In genomic region chr11:16977136-16978020, GRCh38 we compare ENCODE assay signal across 29 cellular contexts. TPM values are rescaled to one million over a fixed set of nuclear protein-coding genes. Genes with fewer than 3 reads are reported as not detected.
DNase-seq lines count a peak whose midpoint lies in the region; ATAC-seq, FAIRE-seq and TF ChIP-seq lines count a peak whose summit lies in the region.
"Had no signal": no experiment of that assay in that cellular context is flagged by ENCODE, and none has a peak within 500 bp of the region (broad histone marks: within the 10 kb centered on the region; RNA-seq: fewer than 3 reads in every experiment).

No MANE protein-coding gene starts in this region.

- no peak for ATAC-seq in naive thymus-derived CD8-positive, alpha-beta T cell
- ATAC-seq in HG03460 (IDR thresholded peaks at IDR 0.05; ENCODE audit: unreplicated experiment): no peak
- ATAC-seq: left ventricle myocardium superior, psoas muscle had no signal

- H3K9me3 ChIP-seq in H1 (ENCODE audit: insufficient read depth in 2 of 2, low read depth in 1 of 2, low read length in 1 of 2): no peaks in the 10 kb centered on the region
- H3K9me3 ChIP-seq: neutrophil, psoas muscle, SJCRH30, thoracic aorta had no signal

- no peak for TF ChIP-seq RAD21 in H1 (IDR thresholded peaks at IDR 0.05 in 1 of 2, conservative IDR thresholded peaks at IDR 0.05 in 1 of 2; ENCODE audit: low read depth in 2 of 2, low read length in 2 of 2)

- no peak for FAIRE-seq in H1 (lab: Jason Lieb, UNC)
- FAIRE-seq: GM12878, RCC 7860 had no signal

- H3K79me2 ChIP-seq in H1 (ENCODE audit: control insufficient read depth in 1 of 2, insufficient read depth in 2 of 2, low read length in 2 of 2): peaks cover 0 to 29% of the 10 kb centered on the region in 2 experiments; a peak in 2 of 4 replicates

- 0 out of 2 replicates have a peak overlapping the region, but pooled peaks have one; percentile 43 for H3K18ac ChIP-seq in H1 (ENCODE audit: extremely low read depth, low read length)

- no peak overlapping the region for H3K14ac ChIP-seq in H1 (ENCODE audit: insufficient read length)

- CTCF ChIA-PET in H1 (lab: Charles Lee; ENCODE audit: partially characterized antibody): interaction anchor here (1.0 to 1.8 kb wide), 5 partner anchors 17 to 86 kb away, joined by 3 to 5 read pairs (median 3); partner anchors contain the start of gene PLEKHA7

- 79% methylated on average over 7 of the region's 7 CpGs; no CpG with 5 or more reads in 1 of the 2 experiments for WGBS in H1 (ENCODE audit: extremely low coverage in 1 of 2, insufficient coverage in 1 of 2, insufficient read length in 1 of 2, insufficient replicate concordance in 2 of 2, low coverage in 1 of 2, low lambda C conversion rate in 2 of 2, missing lambda C conversion rate in 1 of 2), 2 experiments

- TF ChIP-seq EP300 in H1 (IDR thresholded peaks at IDR 0.05; ENCODE audit: borderline replicate concordance in 1 of 2, low read depth in 2 of 2, low read length in 2 of 2): no peak

- H4K8ac ChIP-seq in H1 (ENCODE audit: extremely low read depth, insufficient read depth, low read length): no peak overlapping the region

- no peaks in the 10 kb centered on the region for H3K23me2 ChIP-seq in H1 (ENCODE audit: low read depth, low read length)

- H3K4me2 ChIP-seq in H1 (ENCODE audit: insufficient read depth in 1 of 2, low read depth in 2 of 2, low read length in 2 of 2): peak overlapping the region; percentile 0 to 9; a peak in 2 of 4 replicates

- H3K27me3 ChIP-seq in H1 (replicated peaks in 1 of 4; ENCODE audit: control insufficient read depth in 3 of 4, extremely low read depth in 1 of 4, insufficient read depth in 3 of 4, low read length in 3 of 4): no peaks in the 10 kb centered on the region
- H3K27me3 ChIP-seq: cardiac muscle cell, SJCRH30 had no signal

- no peak overlapping the region for H2BK12ac ChIP-seq in H1 (ENCODE audit: low read depth, low read length)

- no peak overlapping the region for H3K56ac ChIP-seq in H1 (replicated peaks; ENCODE audit: insufficient read length, low read depth, low read length)

- no peaks in the 10 kb centered on the region for H3K36me3 Mint-ChIP-seq in mesothelial cell of epicardium
- no peaks in the 10 kb centered on the region for H3K36me3 Mint-ChIP-seq in type B pancreatic cell
- no peaks in the 10 kb centered on the region for H3K36me3 Mint-ChIP-seq in naive thymus-derived CD8-positive, alpha-beta T cell
- H3K36me3 Mint-ChIP-seq: CD8-positive, alpha-beta memory T cell; stimulated activated memory B cell treated with anti-CD40 and anti-IgM and Interleukin-4, amounts not matched to agents 10 μg/mL and 1 μg/mL and 100 μg/mL, for 72 hours had no signal

- no peak overlapping the region for H2BK20ac ChIP-seq in H1 (ENCODE audit: low read length)

- H3K27ac Mint-ChIP-seq in mesothelial cell of epicardium: peak overlapping the region; percentile 66
- H3K27ac Mint-ChIP-seq in type B pancreatic cell: peak overlapping the region; percentile 62
- no peak overlapping the region for H3K27ac Mint-ChIP-seq in naive thymus-derived CD8-positive, alpha-beta T cell
- H3K27ac Mint-ChIP-seq: CD8-positive, alpha-beta memory T cell; dendritic cell treated with granulocyte-macrophage colony-stimulating factor and Interleukin-4, amounts not matched to agents 40 ng/mL and 50 ng/mL, for 4 days; T-helper 1 cell treated with Interleukin-12 subunit alpha and Interleukin-12 subunit beta and Interleukin-4 antibody, amounts not matched to agents 30 μg/mL and 1 μg/mL, for 36 hours had no signal

- DNase-seq in NCI-H2029 (lab: John Stamatoyannopoulos, UW): peak; percentile 35
- DNase-seq in NCI-H2029 treated with DMSO at 0.1 percent for 48 hours (lab: John Stamatoyannopoulos, UW): no peak
- DNase-seq in H1 (ENCODE audit: low read depth in 1 of 2, low spot score in 2 of 2): no peak
- DNase-seq in mesothelial cell of epicardium (ENCODE audit: low spot score in 2 of 2, unreplicated experiment in 2 of 2): no peak
- no peak for DNase-seq in type B pancreatic cell (ENCODE audit: extremely low spot score, unreplicated experiment)
- no peak for DNase-seq in naive thymus-derived CD8-positive, alpha-beta T cell
- DNase-seq in stimulated activated naive CD4-positive, alpha-beta T cell treated with Interleukin-2 at 50 U/mL for 16 hours (lab: John Stamatoyannopoulos, UW): no peak
- DNase-seq: activated CD4-positive, alpha-beta T cell treated with anti-CD3 and anti-CD28 coated beads, Interleukin-2, amount 50 U/mL, for 1 hour; activated effector memory CD4-positive, alpha-beta T cell treated with Interleukin-2 at 50 U/mL for 16 hours; AML-193; CD8-positive, alpha-beta memory T cell; Kasumi-1; left ventricle myocardium superior; NCI-H1048; NCI-H187 treated with DMSO at 0.1 percent for 48 hours; NCI-H446; NK-92 treated with Interleukin-12 subunit alpha and Interleukin-12 subunit beta, amount 100 ng/mL, for 24 hours; psoas muscle; SJCRH30; stimulated activated CD4-positive, alpha-beta T cell treated with anti-CD3 and anti-CD28 coated beads, Interleukin-1b, Interleukin-23, amount 100 ng/mL, for 48 hours had no signal

- H3K9me3 Mint-ChIP-seq in mesothelial cell of epicardium (no peaks in the 10 kb centered on the region), type B pancreatic cell (no peaks in the 10 kb centered on the region)
- no peaks in the 10 kb centered on the region for H3K9me3 Mint-ChIP-seq in naive thymus-derived CD8-positive, alpha-beta T cell
- H3K9me3 Mint-ChIP-seq: CD8-positive, alpha-beta memory T cell; dendritic cell treated with granulocyte-macrophage colony-stimulating factor and Interleukin-4, amounts not matched to agents 40 ng/mL and 50 ng/mL, for 4 days; stimulated activated memory B cell treated with anti-CD40 and anti-IgM and Interleukin-4, amounts not matched to agents 10 μg/mL and 1 μg/mL and 100 μg/mL, for 72 hours; T-helper 1 cell treated with Interleukin-12 subunit alpha and Interleukin-12 subunit beta and Interleukin-4 antibody, amounts not matched to agents 30 μg/mL and 1 μg/mL, for 36 hours had no signal

- H3K27me3 Mint-ChIP-seq in mesothelial cell of epicardium (ENCODE audit: low read depth) (no peaks in the 10 kb centered on the region), type B pancreatic cell (no peaks in the 10 kb centered on the region)
- H3K27me3 Mint-ChIP-seq in naive thymus-derived CD8-positive, alpha-beta T cell: peaks cover 0 to 3% (median 0%) of the 10 kb centered on the region in 5 donors
- H3K27me3 Mint-ChIP-seq: CD8-positive, alpha-beta memory T cell; dendritic cell treated with granulocyte-macrophage colony-stimulating factor and Interleukin-4, amounts not matched to agents 40 ng/mL and 50 ng/mL, for 4 days; stimulated activated memory B cell treated with anti-CD40 and anti-IgM and Interleukin-4, amounts not matched to agents 10 μg/mL and 1 μg/mL and 100 μg/mL, for 72 hours had no signal

- H2BK15ac ChIP-seq in H1 (ENCODE audit: low read length): no peak overlapping the region

- H3K23ac ChIP-seq in H1 (ENCODE audit: insufficient read length): no peak overlapping the region

- H2BK120ac ChIP-seq in H1 (replicated peaks; ENCODE audit: low read depth, low read length): no peak overlapping the region

- H3K4me3 Mint-ChIP-seq in mesothelial cell of epicardium (no peak overlapping the region), type B pancreatic cell (peak overlapping the region; percentile 33)
- no peak overlapping the region for H3K4me3 Mint-ChIP-seq in naive thymus-derived CD8-positive, alpha-beta T cell
- H3K4me3 Mint-ChIP-seq: CD8-positive, alpha-beta memory T cell; dendritic cell treated with granulocyte-macrophage colony-stimulating factor and Interleukin-4, amounts not matched to agents 40 ng/mL and 50 ng/mL, for 4 days; stimulated activated memory B cell treated with anti-CD40 and anti-IgM and Interleukin-4, amounts not matched to agents 10 μg/mL and 1 μg/mL and 100 μg/mL, for 72 hours; T-helper 1 cell treated with Interleukin-12 subunit alpha and Interleukin-12 subunit beta and Interleukin-4 antibody, amounts not matched to agents 30 μg/mL and 1 μg/mL, for 36 hours had no signal

- H4K91ac ChIP-seq in H1 (replicated peaks; ENCODE audit: insufficient read length, low read length): no peak overlapping the region

- no peak overlapping the region for H2AFZ ChIP-seq in H1 (ENCODE audit: low read length)

- H3K4ac ChIP-seq in H1 (replicated peaks; ENCODE audit: insufficient read length, low read depth, low read length): no peak overlapping the region

- peak overlapping the region; percentile 25 for H4K5ac ChIP-seq in H1 (ENCODE audit: insufficient read length, low read depth, low read length)

- TF ChIP-seq POLR2A in H1 (IDR thresholded peaks at IDR 0.05; ENCODE audit: control extremely low read depth in 1 of 2, low read depth in 2 of 2, low read length in 2 of 2): no peak

- no peak overlapping the region for H2BK5ac ChIP-seq in H1 (ENCODE audit: low read depth, low read length)

- H3K4me3 ChIP-seq in H1 (ENCODE audit: extremely low read depth in 1 of 4, insufficient read depth in 2 of 4, low read depth in 3 of 4, low read length in 4 of 4): 0 out of 8 replicates have a peak overlapping the region, but pooled peaks of 1 of the 4 experiments have one; percentile 8
- H3K4me3 ChIP-seq: cardiac muscle cell, GM12878, psoas muscle, SJCRH30, thoracic aorta had no signal

- no peak overlapping the region for H3K27ac ChIP-seq in H1 (ENCODE audit: low read depth, low read length)
- H3K27ac ChIP-seq: cardiac muscle cell, neutrophil, psoas muscle, SJCRH30, thoracic aorta had no signal

- no peak overlapping the region for H3K9ac ChIP-seq in H1 (replicated peaks in 1 of 4; ENCODE audit: extremely low read depth in 1 of 4, low read depth in 3 of 4, low read length in 3 of 4)

- H2AK5ac ChIP-seq in H1 (ENCODE audit: low read depth, low read length): no peak overlapping the region

- peaks cover 3 to 31% (median 17%) of the 10 kb centered on the region in 4 experiments for H3K4me1 ChIP-seq in H1 (replicated peaks in 1 of 4; ENCODE audit: control insufficient read depth in 3 of 4, insufficient read depth in 4 of 4, low read length in 3 of 4)
- H3K4me1 ChIP-seq: psoas muscle had no signal

- POLR2A ChIA-PET in H1 (lab: Charles Lee; ENCODE audit: partially characterized antibody): interaction anchor here (0.9 to 1.5 kb wide), 2 partner anchors 12 to 100 kb away, joined by 3 to 5 read pairs; partner anchors contain the start of gene RPS13
- POLR2A ChIA-PET in naive thymus-derived CD8-positive, alpha-beta T cell (lab: Charles Lee): no interaction called here

- H3K79me1 ChIP-seq in H1 (ENCODE audit: low read depth, low read length): peaks cover 7% of the 10 kb centered on the region; the same call in 1 of the 2 replicates

- TF ChIP-seq CTCF in H1 (IDR thresholded peaks at IDR 0.05; ENCODE audit: control extremely low read depth in 1 of 3, insufficient read depth in 1 of 3, low read depth in 1 of 3, low read length in 3 of 3) (no peak), mesothelial cell of epicardium (IDR thresholded peaks at IDR 0.05; ENCODE audit: unreplicated experiment) (no peak), type B pancreatic cell (conservative IDR thresholded peaks at IDR 0.05) (no peak)

- H4K20me1 ChIP-seq in H1 (replicated peaks in 1 of 2; ENCODE audit: control insufficient read depth in 1 of 2, insufficient read depth in 2 of 2, low read length in 2 of 2): peaks cover 0 to 5% of the 10 kb centered on the region in 2 experiments

- H3K4me1 Mint-ChIP-seq in mesothelial cell of epicardium (peaks cover 45% of the 10 kb centered on the region), type B pancreatic cell (ENCODE audit: unreplicated experiment) (peaks cover 50% of the 10 kb centered on the region)
- no peaks in the 10 kb centered on the region for H3K4me1 Mint-ChIP-seq in naive thymus-derived CD8-positive, alpha-beta T cell
- H3K4me1 Mint-ChIP-seq: CD8-positive, alpha-beta memory T cell had no signal

- no peaks in the 10 kb centered on the region for H3K36me3 ChIP-seq in H1 (ENCODE audit: control insufficient read depth in 2 of 4, insufficient read depth in 4 of 4, low read length in 3 of 4)
- H3K36me3 ChIP-seq: cardiac muscle cell, neutrophil, SJCRH30, thoracic aorta had no signal

RNA-seq across cellular contexts. Expression of gene PLEKHA7, which starts 36.8 kb away (rescaled TPM):
- total RNA-seq in H1 (2021; fragmentation: NEBNext Ultra II Directional; extraction: Animal tissue kit (Norgen Biotek cat#: 25700)): 25.0 and 25.6 TPM in 2 replicates
- polyA plus RNA-seq in H1 (2011; rRNA removed): 11.4 and 13.6 TPM in 2 replicates
- 14.2 TPM for polyA plus RNA-seq in H1 (2011; cell fraction: cytosol; rRNA removed)
- polyA plus RNA-seq in H1 (2011; cell fraction: nucleus; rRNA removed): 40.4 TPM
- polyA plus RNA-seq in H1 (2012, experiment 1 of 2): 16.2 to 20.0 TPM (median 18.7 TPM) in 4 replicates
- 5.2 TPM for polyA plus RNA-seq in H1 (2012, experiment 2 of 2)
- 10.9 TPM for polyA plus RNA-seq in H1 (2013, experiment 1 of 2)
- polyA plus RNA-seq in H1 (2013, experiment 2 of 2): 9.1 TPM
- 11.7 and 13.8 TPM in 2 replicates for polyA minus RNA-seq in H1 (2011; rRNA and poly(A)+ RNA removed)
- polyA minus RNA-seq in H1 (2011; cell fraction: cytosol; rRNA and poly(A)+ RNA removed): 11.4 TPM
- 28.0 TPM for polyA minus RNA-seq in H1 (2011; cell fraction: nucleus; rRNA and poly(A)+ RNA removed)
- total RNA-seq in mesothelial cell of epicardium (23.9 to 30.5 TPM (median 30.5 TPM) in 3 replicates), type B pancreatic cell (ENCODE audit: low replicate concordance) (64.7 and 177 TPM in 2 replicates)
- under 1 TPM; 0.77 to 0.96 TPM for total RNA-seq in naive thymus-derived CD8-positive, alpha-beta T cell
- not detected for polyA plus RNA-seq in naive thymus-derived CD8-positive, alpha-beta T cell
- total RNA-seq: SJCRH30 had no signal

Comparison
In these comparisons a context has a peak if more than half of its experiments do, and no peak if none do; other contexts are left out.
1. H3K27ac Mint-ChIP-seq: peak in mesothelial cell of epicardium (single experiment) and type B pancreatic cell (single experiment); none in naive thymus-derived CD8-positive, alpha-beta T cell (0 of 10).
2. RNA of gene PLEKHA7, which starts 36.8 kb away (total RNA-seq): 64.7 to 177 TPM in type B pancreatic cell, 23.9 to 30.5 TPM in mesothelial cell of epicardium and 25.0 to 25.6 TPM in H1; 0.77 to 0.96 TPM in naive thymus-derived CD8-positive, alpha-beta T cell; every median in the first group is over 10 times any median in the second.